ENCODE assay signal across 7 cellular contexts in the genomic region with DNA sequence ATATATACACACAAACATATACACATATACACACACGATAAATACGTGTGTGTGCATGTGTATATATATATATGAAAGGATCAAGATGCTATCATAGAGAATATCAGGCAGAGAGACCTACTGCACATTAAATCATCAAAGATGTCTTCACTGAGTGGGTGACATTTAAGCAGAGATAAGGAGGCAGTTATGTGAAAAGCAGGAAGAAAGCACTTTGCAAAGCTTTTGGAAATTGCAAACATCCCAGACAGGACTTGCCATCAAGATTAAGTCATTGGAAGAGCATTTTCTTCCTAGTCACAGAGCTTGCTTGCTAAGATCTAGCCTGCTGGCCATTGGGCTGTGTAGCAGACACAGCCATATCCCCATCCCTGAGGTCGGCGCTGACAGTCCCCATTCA. TPM values are rescaled to one million over a fixed set of nuclear protein-coding genes. Genes with fewer than 3 reads are reported as not detected.
"Had no signal": no experiment of that assay in that cellular context is flagged by ENCODE, and none has a peak within 500 bp of the region (broad histone marks: within the 10 kb centered on the region; RNA-seq: fewer than 3 reads in every experiment).

No MANE protein-coding gene starts in this region.

- H2AFZ ChIP-seq: GM23338 had no signal

- H3K27me3 Mint-ChIP-seq: IgD-negative memory B cell had no signal

- H3K27ac Mint-ChIP-seq: GM23338, HFFc6, IgD-negative memory B cell had no signal

- H3K4me3 Mint-ChIP-seq: GM23338, HFFc6, IgD-negative memory B cell had no signal

- H3K9me3 Mint-ChIP-seq: GM23338 had no signal

- ATAC-seq: GM23338, HCT116, HepG2 had no signal

- H3K9me3 ChIP-seq: HAP-1 had no signal

- H3K4me1 ChIP-seq: HAP-1 had no signal

- H3K36me3 Mint-ChIP-seq: IgD-negative memory B cell had no signal

- DNase-seq: HFFc6 had no signal

- H3K4me3 ChIP-seq: GM23338, HAP-1 had no signal

- H3K4me2 ChIP-seq: GM23338 had no signal

- H3K27ac ChIP-seq: HL-60 had no signal

- H3K36me3 ChIP-seq: HAP-1 had no signal

- H3K4me1 Mint-ChIP-seq: GM23338, IgD-negative memory B cell had no signal

RNA-seq across cellular contexts. Expression of a gene that starts 56.4 kb away (rescaled TPM):
- total RNA-seq: HepG2, HFFc6 had no signal
- polyA plus RNA-seq: HepG2, IgD-negative memory B cell had no signal
